In genomic region chr10:7357193-7357592, GRCh38 we compare ENCODE assay signal across 2 cellular contexts.
A peak's percentile ranks its signal among the peaks of the same experiment; 100 is the strongest.
TF ChIP-seq lines count a peak whose summit lies in the region.

No MANE protein-coding gene starts in this region.

TF ChIP-seq in A549, 52 proteins besides CTCF, POLR2A, EP300 and RAD21 (continued from another document):
- TF ChIP-seq HMGXB4 (CRISPR knock-in tag; IDR thresholded peaks at IDR 0.05; ENCODE audit: borderline replicate concordance) = no peak
- no peak for TF ChIP-seq CHD2 (IDR thresholded peaks at IDR 0.05; ENCODE audit: low read length, partially characterized antibody)
- no peak for TF ChIP-seq SMC3 (IDR thresholded peaks at IDR 0.05)
- TF ChIP-seq HOXA7 (CRISPR knock-in tag; IDR thresholded peaks at IDR 0.05) = no peak
- no peak for TF ChIP-seq CBX2 (IDR thresholded peaks at IDR 0.05; ENCODE audit: borderline replicate concordance, low read depth)
- no peak for TF ChIP-seq KDM5A (IDR thresholded peaks at IDR 0.05)
- no peak for TF ChIP-seq ZNF302 (CRISPR knock-in tag; IDR thresholded peaks at IDR 0.05)
- no peak for TF ChIP-seq HEYL (CRISPR knock-in tag; IDR thresholded peaks at IDR 0.05)
- TF ChIP-seq TP53 (CRISPR knock-in tag; IDR thresholded peaks at IDR 0.05) = no peak

TF ChIP-seq in K562, 482 proteins besides CTCF, POLR2A, EP300 and RAD21 (continued from another document):
- TF ChIP-seq MLLT1 (IDR thresholded peaks at IDR 0.05) (no peak), UBTF (IDR thresholded peaks at IDR 0.05; ENCODE audit: borderline replicate concordance in 1 of 2, low read depth in 2 of 2, low read length in 2 of 2) (no peak), DEAF1 (CRISPR knock-in tag; IDR thresholded peaks at IDR 0.05) (no peak), TEAD2 (tag; IDR thresholded peaks at IDR 0.05) (no peak), ELF1 (tag; IDR thresholded peaks at IDR 0.05) (no peak), ARID3A (IDR thresholded peaks at IDR 0.05; ENCODE audit: borderline replicate concordance, low read depth, low read length) (no peak), IFI16 (CRISPR knock-in tag; IDR thresholded peaks at IDR 0.05) (no peak), ZNF134 (CRISPR knock-in tag; conservative IDR thresholded peaks at IDR 0.05) (peak; percentile 93)
